ENCODE assay signal across 30 cellular contexts in the genomic region with DNA sequence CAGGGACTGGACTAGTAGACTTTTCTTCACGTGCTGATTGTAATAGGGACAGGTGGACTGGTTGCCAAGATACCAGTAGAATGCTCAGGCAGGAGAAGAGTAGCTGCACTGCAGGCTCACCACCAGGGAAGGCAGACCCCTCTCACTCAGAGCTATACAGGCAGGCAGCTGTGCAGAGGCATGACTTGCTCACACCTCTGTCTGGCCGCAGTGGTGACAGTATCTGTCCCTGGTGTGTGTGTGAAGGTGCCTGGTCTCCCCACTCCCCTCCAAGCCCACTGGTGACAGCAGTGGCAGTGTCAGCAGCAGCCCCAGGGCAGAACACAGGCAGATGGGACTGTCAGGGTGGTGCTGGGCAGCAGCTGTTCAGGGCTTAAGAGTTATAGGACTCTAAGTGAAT.
A peak's percentile ranks its signal among the peaks of the same experiment; 100 is the strongest.
DNase-seq lines count a peak whose midpoint lies in the region; ATAC-seq, FAIRE-seq and TF ChIP-seq lines count a peak whose summit lies in the region.
"Had no signal": no experiment of that assay in that cellular context is flagged by ENCODE, and none has a peak within 500 bp of the region (broad histone marks: within the 10 kb centered on the region; RNA-seq: fewer than 3 reads in every experiment).

No MANE protein-coding gene starts in this region.

- DNase-seq in NCI-H510A treated with DMSO at 0.1 percent for 48 hours (lab: John Stamatoyannopoulos, UW) (peak; percentile 2), NCI-H510A (lab: John Stamatoyannopoulos, UW) (no peak), RWPE2 (ENCODE audit: low spot score) (peak; percentile 18), small intestine (peak; percentile 0), DMS114 treated with DMSO at 0.1 percent for 48 hours (lab: John Stamatoyannopoulos, UW; ENCODE audit: unreplicated experiment) (no peak), GM13976 (ENCODE audit: low spot score) (no peak)
- DNase-seq: activated CD4-positive, alpha-beta T cell treated with anti-CD3 and anti-CD28 coated beads for 1 hour; activated naive CD4-positive, alpha-beta T cell treated with anti-CD3 and anti-CD28 coated beads for 36 hours; activated T-cell treated with anti-CD3 and anti-CD28 coated beads, Interleukin-2, amount 50 U/mL, for 48 hours; amniotic stem cell; CD4-positive, CD25-positive, alpha-beta regulatory T cell; cortex of kidney; DMS79; IMR-90; kidney glomerular epithelial cell; NCI-H2029; NK-92 treated with Interleukin-12 subunit alpha and Interleukin-12 subunit beta, amount 100 ng/mL, for 24 hours; stimulated activated CD4-positive, alpha-beta T cell treated with anti-CD3 and anti-CD28 coated beads, Interleukin-1b, Interleukin-23, amount 100 ng/mL, for 48 hours; T-helper 1 cell; uterus had no signal

- no peaks in the 10 kb centered on the region for H3K27me3 ChIP-seq in RWPE2 (ENCODE audit: insufficient read depth, poor library complexity, severe bottlenecking)
- no peaks in the 10 kb centered on the region for H3K27me3 ChIP-seq in small intestine (ENCODE audit: control insufficient read depth in 2 of 2, insufficient read depth in 2 of 2, low read length in 2 of 2)
- H3K27me3 ChIP-seq: SJSA1, suprapubic skin had no signal

- H3K4me1 ChIP-seq in RWPE2 (ENCODE audit: insufficient read depth, poor library complexity, severe bottlenecking) (no peaks in the 10 kb centered on the region), small intestine (ENCODE audit: control insufficient read depth in 2 of 2, insufficient read depth in 1 of 2, low read depth in 1 of 2, low read length in 1 of 2) (no peaks in the 10 kb centered on the region)
- H3K4me1 ChIP-seq: prostate gland, SJSA1, suprapubic skin, uterus had no signal

- H3K9me3 ChIP-seq in RWPE2 (ENCODE audit: severe bottlenecking) (no peaks in the 10 kb centered on the region), small intestine (ENCODE audit: control insufficient read depth, low read depth) (no peaks in the 10 kb centered on the region)
- H3K9me3 ChIP-seq: prostate gland, SJSA1, suprapubic skin, uterus had no signal

- no peaks in the 10 kb centered on the region for H3K36me3 ChIP-seq in RWPE2 (ENCODE audit: low read depth)
- no peaks in the 10 kb centered on the region for H3K36me3 ChIP-seq in small intestine (ENCODE audit: control insufficient read depth in 2 of 2, insufficient read depth in 2 of 2, low read length in 2 of 2)
- H3K36me3 ChIP-seq: prostate gland, SJSA1, suprapubic skin, uterus had no signal

- H3K27ac ChIP-seq in RWPE2 (ENCODE audit: poor library complexity, severe bottlenecking) (no peak overlapping the region), small intestine (ENCODE audit: low read depth in 1 of 2, low read length in 1 of 2) (no peak overlapping the region)
- H3K27ac ChIP-seq: prostate gland, SJSA1, suprapubic skin, uterus had no signal

- TF ChIP-seq CTCF in RWPE2 (IDR thresholded peaks at IDR 0.05; ENCODE audit: poor library complexity, severe bottlenecking): no peak
- no peak for TF ChIP-seq CTCF in GM13976 (IDR thresholded peaks at IDR 0.05; ENCODE audit: borderline replicate concordance, control extremely low read depth, extremely low read depth, insufficient read depth, missing control alignments)

- no peak for FAIRE-seq in small intestine (lab: Jason Lieb, UNC)
- FAIRE-seq: bronchial epithelial cell, endometrium, GM19239, TTC549 had no signal

- ATAC-seq in HG03354 (IDR thresholded peaks at IDR 0.05; ENCODE audit: poor library complexity, severe bottlenecking, unreplicated experiment) (peak; percentile 43), RWPE2 (ENCODE audit: low read depth) (no peak), HG03045 (IDR thresholded peaks at IDR 0.05; ENCODE audit: unreplicated experiment) (no peak)
- ATAC-seq: Panc1 had no signal

- in situ Hi-C loops in GM13976 (cut with MboI; ENCODE audit: low sequenced_read_pairs, unreplicated experiment): no loop called here

- WGBS in small intestine, 3 donors: 52 to 75% (median 63%) methylated on average over 2 of the region's 2 CpGs

- no peak overlapping the region for H3K4me3 ChIP-seq in RWPE2 (ENCODE audit: severe bottlenecking)
- no peak overlapping the region for H3K4me3 ChIP-seq in small intestine (ENCODE audit: low read depth in 1 of 2, low read length in 2 of 2)
- H3K4me3 ChIP-seq: prostate gland, SJSA1, suprapubic skin, uterus had no signal

Comparison
In these comparisons a context has a peak if more than half of its experiments do, and no peak if none do; other contexts are left out.
1. DNase-seq: peak in NCI-H510A treated with DMSO at 0.1 percent for 48 hours (single experiment), RWPE2 (single experiment) and small intestine (single experiment); none in NCI-H510A (single experiment), DMS114 treated with DMSO at 0.1 percent for 48 hours (single experiment) and GM13976 (single experiment).